In genomic region chr7:2003931-2004812, GRCh38 we compare ENCODE assay signal across 1 cellular context.
TF ChIP-seq lines count a peak whose summit lies in the region.

No MANE protein-coding gene starts in this region.

TF ChIP-seq in WTC11, 78 proteins besides CTCF, POLR2A, EP300 and RAD21 (continued from another document):
- TF ChIP-seq MAX (CRISPR knock-in tag; IDR thresholded peaks at IDR 0.05) (no peak), NR2C2 (CRISPR knock-in tag; IDR thresholded peaks at IDR 0.05) (no peak), RELA (CRISPR knock-in tag; IDR thresholded peaks at IDR 0.05; ENCODE audit: borderline replicate concordance) (no peak), ATF2 (CRISPR knock-in tag; IDR thresholded peaks at IDR 0.05; ENCODE audit: borderline replicate concordance, low read depth) (no peak), IRF1 (CRISPR knock-in tag; IDR thresholded peaks at IDR 0.05) (no peak), SOX15 (CRISPR knock-in tag; IDR thresholded peaks at IDR 0.05) (no peak), ZNF416 (CRISPR knock-in tag; IDR thresholded peaks at IDR 0.05) (no peak), JUN (CRISPR knock-in tag; IDR thresholded peaks at IDR 0.05) (no peak)
- TF ChIP-seq, protein P1, sequence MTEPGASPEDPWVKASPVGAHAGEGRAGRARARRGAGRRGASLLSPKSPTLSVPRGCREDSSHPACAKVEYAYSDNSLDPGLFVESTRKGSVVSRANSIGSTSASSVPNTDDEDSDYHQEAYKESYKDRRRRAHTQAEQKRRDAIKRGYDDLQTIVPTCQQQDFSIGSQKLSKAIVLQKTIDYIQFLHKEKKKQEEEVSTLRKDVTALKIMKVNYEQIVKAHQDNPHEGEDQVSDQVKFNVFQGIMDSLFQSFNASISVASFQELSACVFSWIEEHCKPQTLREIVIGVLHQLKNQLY (CRISPR knock-in tag; IDR thresholded peaks at IDR 0.05): no peak
- TF ChIP-seq, protein P2, sequence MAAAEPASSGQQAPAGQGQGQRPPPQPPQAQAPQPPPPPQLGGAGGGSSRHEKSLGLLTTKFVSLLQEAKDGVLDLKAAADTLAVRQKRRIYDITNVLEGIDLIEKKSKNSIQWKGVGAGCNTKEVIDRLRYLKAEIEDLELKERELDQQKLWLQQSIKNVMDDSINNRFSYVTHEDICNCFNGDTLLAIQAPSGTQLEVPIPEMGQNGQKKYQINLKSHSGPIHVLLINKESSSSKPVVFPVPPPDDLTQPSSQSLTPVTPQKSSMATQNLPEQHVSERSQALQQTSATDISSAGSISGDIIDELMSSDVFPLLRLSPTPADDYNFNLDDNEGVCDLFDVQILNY (CRISPR knock-in tag; IDR thresholded peaks at IDR 0.05): no peak
TF ChIP-seq in WTC11: peak in this region for 0.
